ENCODE assay signal across 11 cellular contexts in genomic region chr4:78899302-78899701, GRCh38.
"Had no signal": no experiment of that assay in that cellular context is flagged by ENCODE, and none has a peak within 500 bp of the region (broad histone marks: within the 10 kb centered on the region; RNA-seq: fewer than 3 reads in every experiment).

No MANE protein-coding gene starts in this region.

- H3K4me2 ChIP-seq: GM23338 had no signal

- DNase-seq: GM23248, GOT3, H7, H9, HCEC 1CT, HFFc6 had no signal

- H3K4me3 ChIP-seq: GM23248, GM23338, HAP-1 had no signal

- H3K4me3 Mint-ChIP-seq: GM23338, H9, HFFc6 had no signal

- FAIRE-seq: H1, H54 had no signal

- H3K9me3 Mint-ChIP-seq: GM23338, H9, HFFc6 had no signal

- H3K9ac ChIP-seq: GM23248 had no signal

- H3K27ac ChIP-seq: GM23248 had no signal

- H3K4me1 Mint-ChIP-seq: GM23338, H9 had no signal

- H3K36me3 ChIP-seq: HAP-1 had no signal

- H3K27ac Mint-ChIP-seq: GM23338, H9, HFFc6 had no signal

- ATAC-seq: GM23338, HCT116 had no signal

- H3K9me3 ChIP-seq: HAP-1 had no signal

- H2AFZ ChIP-seq: GM23248, GM23338 had no signal
